Comparison of ENCODE assay signal across 9 cellular contexts in the genomic region with DNA sequence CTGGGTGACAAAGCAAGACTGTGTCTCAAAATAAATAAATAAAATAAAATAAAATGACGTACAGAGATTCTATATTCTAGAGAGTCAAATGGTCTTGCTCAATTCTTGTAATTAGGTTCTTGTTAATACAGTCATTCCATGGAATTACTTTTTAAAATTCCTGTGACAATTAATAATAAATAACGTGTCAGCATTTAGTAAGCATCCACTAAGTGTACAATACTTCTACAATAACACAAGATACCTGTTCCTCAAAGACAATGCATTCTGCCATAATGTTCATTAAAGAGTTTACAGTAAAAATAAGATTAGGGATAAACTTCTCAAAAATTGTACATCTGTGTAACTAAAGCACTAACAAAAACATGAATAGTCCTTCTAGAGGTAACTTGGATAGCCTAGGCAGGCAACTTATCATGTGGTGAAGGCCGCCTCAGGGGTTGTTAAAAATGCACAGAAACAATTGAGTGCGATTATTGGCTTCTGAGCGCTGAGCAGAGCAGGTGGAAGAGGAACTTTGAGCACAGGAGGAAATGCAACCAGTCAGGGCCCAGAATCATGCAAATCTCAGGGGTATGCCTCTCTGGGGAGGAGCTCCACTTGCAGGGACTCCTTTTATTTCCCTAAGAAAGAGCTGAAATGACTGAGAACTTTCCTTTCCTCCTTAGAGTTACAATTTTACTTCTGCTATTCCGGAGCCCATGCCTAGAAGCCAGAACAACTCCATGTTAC. TPM values are rescaled to one million over a fixed set of nuclear protein-coding genes. Genes with fewer than 3 reads are reported as not detected.
DNase-seq lines count a peak whose midpoint lies in the region; ATAC-seq and TF ChIP-seq lines count a peak whose summit lies in the region.
"Had no signal": no experiment of that assay in that cellular context is flagged by ENCODE, and none has a peak within 500 bp of the region (broad histone marks: within the 10 kb centered on the region; RNA-seq: fewer than 3 reads in every experiment).

No MANE protein-coding gene starts in this region.

- intact Hi-C loops in activated B cell treated with CpG ODN at 0.5 μM for 24 hours (cut with micrococcal nuclease): loop anchor here (1.0 to 5.0 kb wide), 6 partner anchors 8 to 54 kb away; a partner anchor contains a TSS

- POLR2A ChIA-PET in activated B cell treated with CpG ODN at 0.5 μM for 24 hours (lab: Charles Lee): interaction anchor here (0.8 to 1.5 kb wide), 13 partner anchors 10 to 178 kb away, joined by 3 to 14 read pairs (median 4); a partner anchor contains a TSS

- no peaks in the 10 kb centered on the region for H3K9me3 Mint-ChIP-seq in activated B cell treated with CpG ODN at 0.5 μM for 24 hours

- CTCF ChIA-PET in activated B cell treated with CpG ODN at 0.5 μM for 24 hours (lab: Charles Lee): interaction anchor here (1.1 to 1.6 kb wide), 2 partner anchors 11 to 57 kb away, joined by 3 to 5 read pairs; no protein-coding TSS in a partner anchor

- ATAC-seq in GM19452 (IDR thresholded peaks at IDR 0.05; ENCODE audit: unreplicated experiment) (peak; percentile 99), HG03066 (IDR thresholded peaks at IDR 0.05; ENCODE audit: low read depth, unreplicated experiment) (peak; percentile 100), activated B cell treated with CpG ODN at 0.5 μM for 24 hours (ENCODE audit: low read depth) (peak; percentile 99)

- DNase-seq in GM06990 (ENCODE audit: extremely low read depth, insufficient read length) (peak; percentile 50), activated B cell treated with CpG ODN at 0.5 μM for 24 hours (peak; percentile 49), erythroblast (lab: John Stamatoyannopoulos, UW) (no peak), foreskin fibroblast (no peak), GOT3 (lab: John Stamatoyannopoulos, UW) (no peak)
- no peak for DNase-seq in stimulated activated CD4-positive, alpha-beta T cell treated with anti-CD3 and anti-CD28 coated beads, Interleukin-1b, Interleukin-23, amount 100 ng/mL, for 48 hours
- DNase-seq: hippocampal formation had no signal

- H3K4me1 Mint-ChIP-seq in activated B cell treated with CpG ODN at 0.5 μM for 24 hours: peaks cover 66% of the 10 kb centered on the region

- H3K4me3 ChIP-seq in GM06990 (replicated peaks; ENCODE audit: low read depth, low read length) (no peak overlapping the region), foreskin fibroblast (ENCODE audit: low read depth in 1 of 2, low read length in 2 of 2) (no peak overlapping the region)

- TF ChIP-seq CTCF in GM06990 (IDR thresholded peaks at IDR 0.05; ENCODE audit: insufficient read depth, low read length, poor library complexity, severe bottlenecking) (no peak), activated B cell treated with CpG ODN at 0.5 μM for 24 hours (IDR thresholded peaks at IDR 0.05) (no peak), foreskin fibroblast (IDR thresholded peaks at IDR 0.05; ENCODE audit: low read depth, low read length) (no peak)

- peaks cover 44% of the 10 kb centered on the region for H3K36me3 Mint-ChIP-seq in activated B cell treated with CpG ODN at 0.5 μM for 24 hours (ENCODE audit: low read depth)

- peak overlapping the region; percentile 66 for H3K4me3 Mint-ChIP-seq in activated B cell treated with CpG ODN at 0.5 μM for 24 hours

- H3K36me3 ChIP-seq in GM06990 (ENCODE audit: control insufficient read depth, insufficient read depth, low read length): peaks cover 2% of the 10 kb centered on the region

- H3K27ac Mint-ChIP-seq in activated B cell treated with CpG ODN at 0.5 μM for 24 hours: peak overlapping the region; percentile 87

- H3K27me3 ChIP-seq in GM06990 (replicated peaks; ENCODE audit: control insufficient read depth, insufficient read depth, low read length): no peaks in the 10 kb centered on the region

- H3K27me3 Mint-ChIP-seq in activated B cell treated with CpG ODN at 0.5 μM for 24 hours: no peaks in the 10 kb centered on the region

- TF ChIP-seq POLR2A in erythroblast (IDR thresholded peaks at IDR 0.05; ENCODE audit: low read length): no peak

RNA-seq across cellular contexts. Expression of a gene that starts 37.1 kb away (rescaled TPM):
- 28.4 and 31.1 TPM in 2 replicates for total RNA-seq in activated B cell treated with CpG ODN at 0.5 μM for 24 hours

RNA-seq across cellular contexts. Expression of a gene that starts 37.2 kb away (rescaled TPM):
- 9.9 and 11.2 TPM in 2 replicates for total RNA-seq in activated B cell treated with CpG ODN at 0.5 μM for 24 hours

Comparison
In these comparisons a context has a peak if more than half of its experiments do, and no peak if none do; other contexts are left out.
1. DNase-seq: peak in GM06990 (single experiment) and activated B cell treated with CpG ODN at 0.5 μM for 24 hours (single experiment); none in stimulated activated CD4-positive, alpha-beta T cell treated with anti-CD3 and anti-CD28 coated beads, Interleukin-1b, Interleukin-23, amount 100 ng/mL, for 48 hours (single experiment), erythroblast (0 of 2), foreskin fibroblast (0 of 2) and GOT3 (single experiment).
2. Peak in every context shown above with its lines, with median percentiles within 50 percentile points of each other: ATAC-seq.